8 cellular contexts compared by ENCODE assay signal in the genomic region with DNA sequence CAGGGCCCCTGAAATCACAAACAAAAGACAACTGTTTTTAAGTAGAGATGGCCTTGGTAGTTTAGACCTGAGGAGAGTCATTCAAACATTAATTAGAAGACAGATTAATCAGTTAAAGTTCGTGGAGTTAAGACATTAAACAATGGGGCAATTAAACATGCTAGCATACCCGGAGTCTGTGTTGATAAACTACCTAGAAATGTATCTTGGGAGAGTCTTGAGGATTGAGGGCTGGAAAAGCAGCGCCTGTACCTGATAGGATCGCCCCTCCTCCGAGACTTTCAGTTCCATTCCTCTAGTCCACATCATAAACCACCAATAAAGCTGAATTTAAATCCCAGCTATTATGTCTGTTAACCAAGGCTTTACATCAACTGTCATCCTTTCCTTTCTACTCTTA. TPM values are rescaled to one million over a fixed set of nuclear protein-coding genes. Genes with fewer than 3 reads are reported as not detected.
A peak's percentile ranks its signal among the peaks of the same experiment; 100 is the strongest.
DNase-seq lines count a peak whose midpoint lies in the region; ATAC-seq, FAIRE-seq and TF ChIP-seq lines count a peak whose summit lies in the region.

No MANE protein-coding gene starts in this region.

- peaks cover 31% of the 10 kb centered on the region for H3K4me1 ChIP-seq in left ventricle myocardium inferior
- no peaks in the 10 kb centered on the region for H3K4me1 ChIP-seq in urinary bladder (ENCODE audit: insufficient read depth)

- intact Hi-C loops in left ventricle myocardium inferior (cut with micrococcal nuclease), result no loop called here
- intact Hi-C loops in Right ventricle myocardium inferior (cut with DNase I), result loop anchor here (2.0 to 5.0 kb wide), 2 partner anchors 57 to 861 kb away; partner anchors contain the start of genes DNAI7 and ETFRF1
- intact Hi-C loops in MCF 10A (cut with micrococcal nuclease), result loop anchor here (5.0 kb wide), 1 partner anchor 71 kb away; no protein-coding TSS in a partner anchor

- peak overlapping the region; percentile 79 for H3K27ac Mint-ChIP-seq in MCF 10A (ENCODE audit: low read depth, unreplicated experiment)
- H3K27ac Mint-ChIP-seq in mesothelial cell of epicardium, result peak overlapping the region; percentile 90

- 64% methylated on average over 5 of the region's 5 CpGs for WGBS in urinary bladder

- peak overlapping the region; percentile 96 for H3K27ac ChIP-seq in left ventricle myocardium inferior (replicated peaks)
- H3K27ac ChIP-seq in urinary bladder (ENCODE audit: low read depth), result no peak overlapping the region

- no peaks in the 10 kb centered on the region for H3K27me3 ChIP-seq in left ventricle myocardium inferior (ENCODE audit: low read depth)

- no peaks in the 10 kb centered on the region for H3K9me3 ChIP-seq in left ventricle myocardium inferior (replicated peaks)

- FAIRE-seq in HTR-8/SVneo (lab: Jason Lieb, UNC), result no peak

- DNase-seq in left ventricle myocardium inferior (no peak), Right ventricle myocardium inferior (ENCODE audit: missing footprints) (no peak), MCF 10A (ENCODE audit: unreplicated experiment) (no peak), mesothelial cell of epicardium (ENCODE audit: low spot score in 2 of 2, unreplicated experiment in 2 of 2) (no peak), SHP77 (lab: John Stamatoyannopoulos, UW) (no peak), HTR-8/SVneo (ENCODE audit: insufficient read length, low spot score) (no peak)

- H3K27me3 Mint-ChIP-seq in MCF 10A (ENCODE audit: insufficient read depth, unreplicated experiment), result no peaks in the 10 kb centered on the region
- H3K27me3 Mint-ChIP-seq in mesothelial cell of epicardium (ENCODE audit: low read depth), result no peaks in the 10 kb centered on the region

- H3K36me3 Mint-ChIP-seq in MCF 10A (ENCODE audit: insufficient read depth, unreplicated experiment), result no peaks in the 10 kb centered on the region
- peaks cover 7% of the 10 kb centered on the region for H3K36me3 Mint-ChIP-seq in mesothelial cell of epicardium

- ATAC-seq in Right ventricle myocardium inferior (no peak), HG02885 (IDR thresholded peaks at IDR 0.05; ENCODE audit: poor library complexity, unreplicated experiment) (no peak)

- H3K4me3 ChIP-seq in left ventricle myocardium inferior (peak overlapping the region; percentile 95), urinary bladder (ENCODE audit: low read depth, low read length) (peak overlapping the region; percentile 99)

- H3K4me1 Mint-ChIP-seq in MCF 10A (ENCODE audit: insufficient read depth, unreplicated experiment) (peaks cover 7% of the 10 kb centered on the region), mesothelial cell of epicardium (peaks cover 64% of the 10 kb centered on the region)

- POLR2A ChIA-PET in MCF 10A (lab: Yijun Ruan, JAX), result interaction anchor here (1.1 to 2.0 kb wide), 10 partner anchors 10 to 131 kb away, joined by 3 to 18 read pairs (median 4); partner anchors contain the start of genes DNAI7 and ETFRF1

- no TSS peak for BruUV-seq in MCF 10A (replicated peaks; lab: Mats Ljungman, UMichigan)

- CTCF ChIA-PET in MCF 10A (lab: Yijun Ruan, JAX), result interaction anchor here (0.6 to 1.0 kb wide), 2 partner anchors 23 to 755 kb away, joined by 3 to 4 read pairs; no protein-coding TSS in a partner anchor

- no peaks in the 10 kb centered on the region for H3K36me3 ChIP-seq in left ventricle myocardium inferior
- H3K36me3 ChIP-seq in urinary bladder (ENCODE audit: insufficient read depth), result no peaks in the 10 kb centered on the region

- peak overlapping the region; percentile 82 for H3K4me3 Mint-ChIP-seq in MCF 10A (ENCODE audit: unreplicated experiment)
- peak overlapping the region; percentile 93 for H3K4me3 Mint-ChIP-seq in mesothelial cell of epicardium

- H3K9me3 Mint-ChIP-seq in MCF 10A (ENCODE audit: unreplicated experiment) (no peaks in the 10 kb centered on the region), mesothelial cell of epicardium (peaks cover 6% of the 10 kb centered on the region)

- TF ChIP-seq CTCF in left ventricle myocardium inferior (IDR thresholded peaks at IDR 0.05; ENCODE audit: borderline replicate concordance), result no peak
- TF ChIP-seq CTCF in MCF 10A (IDR thresholded peaks at IDR 0.05; ENCODE audit: unreplicated experiment), result no peak
- TF ChIP-seq CTCF in mesothelial cell of epicardium (IDR thresholded peaks at IDR 0.05; ENCODE audit: unreplicated experiment), result no peak

RNA-seq across cellular contexts. Expression of gene KRAS, which starts 1.0 kb away (rescaled TPM):
- 10.8 TPM for total RNA-seq in left ventricle myocardium inferior
- total RNA-seq in Right ventricle myocardium inferior, result 12.7 TPM
- total RNA-seq in MCF 10A (2022), result 17.6 and 21.7 TPM in 2 replicates
- 34.4 to 38.2 TPM (median 37.9 TPM) in 3 replicates for total RNA-seq in mesothelial cell of epicardium
- total RNA-seq in urinary bladder, result 30.9 TPM
- polyA plus RNA-seq in urinary bladder, result 13.9 TPM

RNA-seq across cellular contexts. Expression of gene ETFRF1, which starts 56.7 kb away (rescaled TPM):
- total RNA-seq in left ventricle myocardium inferior, result 71.5 TPM
- 65.7 TPM for total RNA-seq in Right ventricle myocardium inferior
- 21.1 and 27.9 TPM in 2 replicates for total RNA-seq in MCF 10A (2022)
- total RNA-seq in mesothelial cell of epicardium, result 14.3 to 20.7 TPM (median 17.5 TPM) in 3 replicates
- 45.9 TPM for total RNA-seq in urinary bladder
- polyA plus RNA-seq in urinary bladder, result 26.4 TPM

RNA-seq across cellular contexts. Expression of gene DNAI7, which starts 56.8 kb away (rescaled TPM):
- total RNA-seq in left ventricle myocardium inferior (1.1 TPM), Right ventricle myocardium inferior (2.3 TPM), MCF 10A (2022) (0.14 TPM in 1 of 2 replicates, not detected in the other), mesothelial cell of epicardium (0.70 to 1.5 TPM (median 0.84 TPM) in 3 replicates), urinary bladder (1.9 TPM)
- 0.79 TPM for polyA plus RNA-seq in urinary bladder
